Comparison of ENCODE assay signal across 8 cellular contexts in the genomic region with DNA sequence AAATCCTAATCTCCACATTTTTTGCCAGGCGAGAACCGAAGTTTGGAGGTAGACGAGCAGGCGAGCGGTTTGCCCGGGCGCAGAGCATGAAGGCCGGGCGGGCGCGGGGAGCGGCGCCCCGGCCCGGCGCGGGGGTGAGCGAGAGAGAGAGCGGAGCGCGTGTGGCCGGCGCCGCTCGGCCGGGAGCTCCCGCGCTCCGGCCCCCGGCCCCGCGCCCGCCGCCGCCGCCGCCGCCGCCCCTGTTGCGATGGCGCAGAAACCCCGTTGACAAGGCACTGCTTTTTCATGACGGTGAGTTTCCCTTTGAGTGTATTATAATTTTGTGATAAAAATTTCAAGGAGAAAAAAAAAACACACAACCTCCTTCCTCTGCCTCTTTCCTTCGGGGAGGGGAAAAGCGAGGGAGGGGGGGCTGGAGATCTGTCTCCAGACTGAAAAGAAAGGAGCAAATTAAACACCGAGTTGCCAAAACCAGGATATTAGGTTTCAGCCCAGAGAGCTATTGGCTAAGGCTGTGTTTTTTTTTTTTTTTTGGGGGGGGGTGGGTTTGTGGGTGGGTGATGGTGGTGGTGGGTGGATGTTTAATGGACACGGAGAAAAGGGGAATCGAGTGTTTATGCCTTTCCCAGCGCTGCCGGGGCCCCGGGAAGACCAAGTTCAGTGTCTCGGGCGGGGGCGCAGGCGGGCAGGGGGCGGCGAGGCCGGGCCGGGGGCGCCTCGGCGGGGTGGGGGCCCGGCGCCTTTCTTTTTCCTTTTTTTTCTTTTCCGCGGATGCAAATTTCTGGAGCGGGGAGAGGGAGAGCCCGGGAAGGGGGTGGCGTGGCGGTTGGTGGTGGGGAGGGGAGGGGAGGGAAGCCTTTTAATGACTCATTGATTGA. TPM values are rescaled to one million over a fixed set of nuclear protein-coding genes. Genes with fewer than 3 reads are reported as not detected.
A peak's percentile ranks its signal among the peaks of the same experiment; 100 is the strongest.
DNase-seq lines count a peak whose midpoint lies in the region; ATAC-seq and TF ChIP-seq lines count a peak whose summit lies in the region.

A gene with protein sequence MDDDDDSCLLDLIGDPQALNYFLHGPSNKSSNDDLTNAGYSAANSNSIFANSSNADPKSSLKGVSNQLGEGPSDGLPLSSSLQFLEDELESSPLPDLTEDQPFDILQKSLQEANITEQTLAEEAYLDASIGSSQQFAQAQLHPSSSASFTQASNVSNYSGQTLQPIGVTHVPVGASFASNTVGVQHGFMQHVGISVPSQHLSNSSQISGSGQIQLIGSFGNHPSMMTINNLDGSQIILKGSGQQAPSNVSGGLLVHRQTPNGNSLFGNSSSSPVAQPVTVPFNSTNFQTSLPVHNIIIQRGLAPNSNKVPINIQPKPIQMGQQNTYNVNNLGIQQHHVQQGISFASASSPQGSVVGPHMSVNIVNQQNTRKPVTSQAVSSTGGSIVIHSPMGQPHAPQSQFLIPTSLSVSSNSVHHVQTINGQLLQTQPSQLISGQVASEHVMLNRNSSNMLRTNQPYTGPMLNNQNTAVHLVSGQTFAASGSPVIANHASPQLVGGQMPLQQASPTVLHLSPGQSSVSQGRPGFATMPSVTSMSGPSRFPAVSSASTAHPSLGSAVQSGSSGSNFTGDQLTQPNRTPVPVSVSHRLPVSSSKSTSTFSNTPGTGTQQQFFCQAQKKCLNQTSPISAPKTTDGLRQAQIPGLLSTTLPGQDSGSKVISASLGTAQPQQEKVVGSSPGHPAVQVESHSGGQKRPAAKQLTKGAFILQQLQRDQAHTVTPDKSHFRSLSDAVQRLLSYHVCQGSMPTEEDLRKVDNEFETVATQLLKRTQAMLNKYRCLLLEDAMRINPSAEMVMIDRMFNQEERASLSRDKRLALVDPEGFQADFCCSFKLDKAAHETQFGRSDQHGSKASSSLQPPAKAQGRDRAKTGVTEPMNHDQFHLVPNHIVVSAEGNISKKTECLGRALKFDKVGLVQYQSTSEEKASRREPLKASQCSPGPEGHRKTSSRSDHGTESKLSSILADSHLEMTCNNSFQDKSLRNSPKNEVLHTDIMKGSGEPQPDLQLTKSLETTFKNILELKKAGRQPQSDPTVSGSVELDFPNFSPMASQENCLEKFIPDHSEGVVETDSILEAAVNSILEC (plus strand): TSS at position 242 of the 878 bp plus-strand sequence. CDS start 39,971 bp downstream, outside the sequence.

- H3K4me1 Mint-ChIP-seq in activated CD4-positive, alpha-beta memory T cell treated with anti-CD3 and anti-CD28 coated beads, Interleukin-2, amount 10 ng/mL, durations not matched to agents 7 days and 5 days: peaks cover 25% of the 10 kb centered on the region

- H3K27ac Mint-ChIP-seq in activated CD4-positive, alpha-beta memory T cell treated with anti-CD3 and anti-CD28 coated beads, Interleukin-2, amount 10 ng/mL, durations not matched to agents 7 days and 5 days: peak within 1 kb of the TSS; percentile 100

- no peak for TF ChIP-seq POLR2A in lower leg skin (IDR thresholded peaks at IDR 0.05)

- intact Hi-C loops in dorsolateral prefrontal cortex (cut with DNase I) (loop anchor here (1.0 to 10.0 kb wide), 4 partner anchors 36 to 97 kb away; partner anchors contain the start of genes RPL7L1 (in 2 of the 2), TBCC (in 2 of the 2) and PRPH2 (in 1 of the 2)), lower leg skin (cut with DNase I; ENCODE audit: low total_unique reads) (no loop called here)

- ATAC-seq in HG02973 (IDR thresholded peaks at IDR 0.05; ENCODE audit: unreplicated experiment): no peak

- H3K27ac ChIP-seq in dorsolateral prefrontal cortex: peak within 1 kb of the TSS; percentile 99 to 100 (median 100)

- peak within 1 kb of the TSS; percentile 95 for H3K4me3 Mint-ChIP-seq in activated CD4-positive, alpha-beta memory T cell treated with anti-CD3 and anti-CD28 coated beads, Interleukin-2, amount 10 ng/mL, durations not matched to agents 7 days and 5 days

- WGBS in lower leg skin, 2 donors: 1% methylated on average over 55 to 58 of the region's 70 CpGs

- H3K27me3 ChIP-seq in dorsolateral prefrontal cortex: no peaks in the 10 kb centered on the region

- no peaks in the 10 kb centered on the region for H3K27me3 Mint-ChIP-seq in activated CD4-positive, alpha-beta memory T cell treated with anti-CD3 and anti-CD28 coated beads, Interleukin-2, amount 10 ng/mL, durations not matched to agents 7 days and 5 days

- H3K4me3 ChIP-seq in dorsolateral prefrontal cortex: peak within 1 kb of the TSS; percentile 61 to 98 (median 87)
- peak within 1 kb of the TSS; percentile 64 for H3K4me3 ChIP-seq in lower leg skin (ENCODE audit: low read depth, poor library complexity, severe bottlenecking)

- POLR2A ChIA-PET in HEK293T (lab: Yijun Ruan, JAX): interaction anchor here (0.5 to 9.7 kb wide), 24 partner anchors 8 to 390 kb away, joined by 3 to 128 read pairs (median 4); partner anchors contain the start of genes RPL7L1 and TBCC
- POLR2A ChIA-PET in activated CD4-positive, alpha-beta memory T cell treated with anti-CD3 and anti-CD28 coated beads, Interleukin-2, amount 10 ng/mL, durations not matched to agents 7 days and 5 days (lab: Charles Lee): interaction anchor here (0.6 to 20.1 kb wide), 25 partner anchors 9 to 732 kb away, joined by 3 to 658 read pairs (median 5); partner anchors contain the start of genes CNPY3, CUL7, KLHDC3 and MEA1

- no peak for TF ChIP-seq CTCF in dorsolateral prefrontal cortex (IDR thresholded peaks at IDR 0.05 in 54 of 56, conservative IDR thresholded peaks at IDR 0.05 in 2 of 56; ENCODE audit: low read depth in 1 of 56, partially characterized antibody in 56 of 56)
- TF ChIP-seq CTCF in lower leg skin (IDR thresholded peaks at IDR 0.05): no peak

- peaks cover 33% of the 10 kb centered on the region for H3K36me3 Mint-ChIP-seq in activated CD4-positive, alpha-beta memory T cell treated with anti-CD3 and anti-CD28 coated beads, Interleukin-2, amount 10 ng/mL, durations not matched to agents 7 days and 5 days (ENCODE audit: low read depth)

- CTCF ChIA-PET in HEK293T (lab: Yijun Ruan, JAX): interaction anchor here (0.6 to 1.4 kb wide), 2 partner anchors 12 to 22 kb away, joined by 3 to 9 read pairs; no protein-coding TSS in a partner anchor
- CTCF ChIA-PET in activated CD4-positive, alpha-beta memory T cell treated with anti-CD3 and anti-CD28 coated beads, Interleukin-2, amount 10 ng/mL, durations not matched to agents 7 days and 5 days (lab: Charles Lee): interaction anchor here (0.6 to 4.5 kb wide), 3 partner anchors 11 to 101 kb away, joined by 3 to 31 read pairs (median 9); partner anchors contain the start of gene TBCC

- no peaks in the 10 kb centered on the region for H3K9me3 Mint-ChIP-seq in activated CD4-positive, alpha-beta memory T cell treated with anti-CD3 and anti-CD28 coated beads, Interleukin-2, amount 10 ng/mL, durations not matched to agents 7 days and 5 days

- DNase-seq in AML-193 (lab: John Stamatoyannopoulos, UW): peak; percentile 65 to 68
- DNase-seq in HEK293T (ENCODE audit: extremely low spot score): peak; percentile 60
- DNase-seq in NCI-H748 treated with DMSO at 0.1 percent for 48 hours (lab: John Stamatoyannopoulos, UW): peak; percentile 89
- DNase-seq in activated CD4-positive, alpha-beta memory T cell treated with anti-CD3 and anti-CD28 coated beads, Interleukin-2, amount 10 ng/mL, durations not matched to agents 7 days and 5 days: peak; percentile 72
- peak in 4 of 10 donors; percentile 18 to 39 (median 28) for DNase-seq in dorsolateral prefrontal cortex
- peak in 1 of 2 donors; percentile 63 for DNase-seq in lower leg skin (ENCODE audit: low spot score in 2 of 2)
- DNase-seq in stimulated activated CD4-positive, alpha-beta T cell treated with anti-CD3 and anti-CD28 coated beads, Interleukin-4, amount 100 ng/mL, for 1 hour: peak; percentile 84

TF ChIP-seq in HEK293T, 16 proteins besides CTCF, POLR2A, EP300 and RAD21:
- peak; percentile 83 for TF ChIP-seq ZNF384 (IDR thresholded peaks at IDR 0.05)
- TF ChIP-seq BHLHE40 (IDR thresholded peaks at IDR 0.05; ENCODE audit: borderline replicate concordance): no peak

RNA-seq across cellular contexts. Expression of the gene that starts here (rescaled TPM):
- total RNA-seq in activated CD4-positive, alpha-beta memory T cell treated with anti-CD3 and anti-CD28 coated beads, Interleukin-2, amount 10 ng/mL, durations not matched to agents 7 days and 5 days: 10 to 100 TPM; 27.9 to 28.1 TPM
- 10 to 100 TPM; 23.2 to 39.9 (median 31.0) TPM for total RNA-seq in dorsolateral prefrontal cortex
- 10 to 100 TPM; 19.4 to 23.4 (median 20.5) TPM for total RNA-seq in lower leg skin
